26 cellular contexts compared by ENCODE assay signal in genomic region chr3:137962251-137962650, GRCh38. TPM values are rescaled to one million over a fixed set of nuclear protein-coding genes. Genes with fewer than 3 reads are reported as not detected.
"Had no signal": no experiment of that assay in that cellular context is flagged by ENCODE, and none has a peak within 500 bp of the region (broad histone marks: within the 10 kb centered on the region; RNA-seq: fewer than 3 reads in every experiment).

No MANE protein-coding gene starts in this region.

- H3K9me3 ChIP-seq: stomach, suprapubic skin, testis, thoracic aorta, thyroid gland, tibial artery, tibial nerve, transverse colon, upper lobe of left lung, upper lobe of right lung, uterus, vagina had no signal

- DNase-seq: stimulated activated CD4-positive, alpha-beta T cell treated with anti-CD3 and anti-CD28 coated beads, Interleukin-2, amount 100 ng/mL, for 48 hours; stimulated activated CD4-positive, alpha-beta T cell treated with anti-CD3 and anti-CD28 coated beads, Interleukin-4, amount 100 ng/mL, for 1 hour; stimulated activated CD4-positive, alpha-beta T cell treated with anti-CD3 and anti-CD28 coated beads, Interleukin-4, amount 100 ng/mL, for 24 hours; stimulated activated CD4-positive, alpha-beta T cell treated with anti-CD3 and anti-CD28 coated beads, Interleukin-4, amount 100 ng/mL, for 4 hours; stimulated activated CD8-positive, alpha-beta memory T cell treated with anti-CD3 and anti-CD28 coated beads, Interleukin-4, amount 100 ng/mL, for 48 hours; stimulated activated naive B cell treated with anti-CD40 and anti-IgM and Interleukin-4, amounts not matched to agents 10 μg/mL and 1 μg/mL and 100 μg/mL, for 72 hours; stimulated activated naive CD4-positive, alpha-beta T cell; stimulated activated naive CD4-positive, alpha-beta T cell treated with Interleukin-2 at 50 U/mL for 16 hours; stimulated activated naive CD8-positive, alpha-beta T cell treated with anti-CD3 and anti-CD28 coated beads, Interleukin-15, amount 100 ng/mL, for 72 hours; stimulated activated naive CD8-positive, alpha-beta T cell treated with anti-CD3 and anti-CD28 coated beads, Interleukin-15, Interleukin-2, amounts not matched to agents 100 U/mL and 50 U/mL, for 24 hours; stomach; substantia nigra; testis; thyroid gland; tibial artery; transverse colon; upper lobe of left lung; upper lobe of right lung; uterus had no signal

- H3K36me3 ChIP-seq: stomach, suprapubic skin, thoracic aorta, thyroid gland, tibial artery, tibial nerve, transverse colon, upper lobe of left lung, upper lobe of right lung, uterus, vagina had no signal

- H3K4me1 ChIP-seq: stomach, suprapubic skin, testis, thyroid gland, tibial artery, tibial nerve, transverse colon, upper lobe of left lung, upper lobe of right lung, uterus, vagina had no signal

- H3K27ac ChIP-seq: stomach, suprapubic skin, testis, thoracic aorta, thyroid gland, tibial artery, tibial nerve, transverse colon, upper lobe of left lung, upper lobe of right lung, uterus, vagina had no signal

- H3K27me3 ChIP-seq: stomach, suprapubic skin, testis, thyroid gland, tibial artery, tibial nerve, transverse colon, upper lobe of left lung, upper lobe of right lung, uterus, vagina had no signal

- H3K4me3 ChIP-seq: stomach, suprapubic skin, testis, thoracic aorta, thyroid gland, tibial artery, tibial nerve, transverse colon, upper lobe of left lung, upper lobe of right lung, uterus, vagina had no signal

RNA-seq across cellular contexts. Expression of gene CLDN18, which starts 47.7 kb away (rescaled TPM):
- total RNA-seq: subcutaneous adipose tissue, suprapubic skin, thyroid gland, tibial nerve, transverse colon, ureter, urinary bladder, uterus, vagina had no signal
